32 cellular contexts compared by ENCODE assay signal in the genomic region with DNA sequence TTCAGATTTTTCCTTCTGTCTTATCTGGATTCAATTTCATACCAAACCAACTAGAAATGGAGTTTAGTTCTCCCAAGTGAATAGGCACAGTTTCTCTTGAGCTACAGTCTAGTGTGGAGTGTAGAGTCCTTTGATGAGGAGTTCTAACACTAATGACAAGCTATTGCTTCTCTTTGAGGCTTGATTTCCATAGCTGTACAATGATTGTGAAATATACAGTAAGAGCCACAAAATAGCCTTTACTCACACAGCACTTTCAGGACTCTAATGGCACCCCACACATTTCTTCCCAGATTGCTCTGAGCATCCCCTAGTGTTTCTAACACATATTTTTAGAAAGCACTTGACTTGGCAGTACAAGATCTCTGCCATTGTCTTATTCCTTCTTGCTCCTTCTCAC.
"Had no signal": no experiment of that assay in that cellular context is flagged by ENCODE, and none has a peak within 500 bp of the region (broad histone marks: within the 10 kb centered on the region; RNA-seq: fewer than 3 reads in every experiment).

No MANE protein-coding gene starts in this region.

- H3K27ac ChIP-seq: brain microvascular endothelial cell, coronary artery, dorsolateral prefrontal cortex, esophagus muscularis mucosa, foreskin keratinocyte, gastrocnemius medialis, VCaP had no signal

- H3K4me3 Mint-ChIP-seq: activated CD8-positive, alpha-beta T cell treated with anti-CD3 and anti-CD28 coated beads for 36 hours; activated naive CD8-positive, alpha-beta T cell; activated T-cell treated with anti-CD3 and anti-CD28 coated beads, Interleukin-2, amount 50 U/mL, for 4 hours; activated T-helper 17 cell treated with anti-CD3 and anti-CD28 coated beads, Interleukin-2, amount 50 U/mL, for 72 hours; central memory CD8-positive, alpha-beta T cell; dendritic cell treated with granulocyte-macrophage colony-stimulating factor and Interleukin-4, amounts not matched to agents 40 ng/mL and 50 ng/mL, for 4 days; endodermal cell; WTC11 had no signal

- H3K36me3 ChIP-seq: brain microvascular endothelial cell, esophagus muscularis mucosa, gastrocnemius medialis had no signal

- ATAC-seq: activated CD8-positive, alpha-beta T cell treated with anti-CD3 and anti-CD28 coated beads for 36 hours; activated T-cell treated with anti-CD3 and anti-CD28 coated beads, Interleukin-2, amount 50 U/mL, for 4 hours; activated T-helper 17 cell treated with anti-CD3 and anti-CD28 coated beads, Interleukin-2, amount 50 U/mL, for 72 hours; foreskin keratinocyte; gastrocnemius medialis; WTC11 had no signal

- H3K27me3 Mint-ChIP-seq: activated CD8-positive, alpha-beta T cell treated with anti-CD3 and anti-CD28 coated beads for 36 hours; activated naive CD8-positive, alpha-beta T cell; activated T-helper 17 cell treated with anti-CD3 and anti-CD28 coated beads, Interleukin-2, amount 50 U/mL, for 72 hours; central memory CD8-positive, alpha-beta T cell; dendritic cell treated with granulocyte-macrophage colony-stimulating factor and Interleukin-4, amounts not matched to agents 40 ng/mL and 50 ng/mL, for 4 days had no signal

- H3K27me3 ChIP-seq: brain microvascular endothelial cell, dorsolateral prefrontal cortex, esophagus muscularis mucosa, foreskin keratinocyte, gastrocnemius medialis had no signal

- H3K9me3 ChIP-seq: esophagus muscularis mucosa, gastrocnemius medialis had no signal

- H3K4me1 Mint-ChIP-seq: activated T-helper 17 cell treated with anti-CD3 and anti-CD28 coated beads, Interleukin-2, amount 50 U/mL, for 72 hours; central memory CD8-positive, alpha-beta T cell had no signal

- FAIRE-seq: astrocyte, bronchial epithelial cell, TTC549 had no signal

- DNase-seq: activated CD4-positive, alpha-beta T cell treated with anti-CD3 and anti-CD28 coated beads for 1 hour; activated CD4-positive, alpha-beta T cell treated with anti-CD3 and anti-CD28 coated beads for 48 hours; activated CD4-positive, alpha-beta T cell treated with anti-CD3 and anti-CD28 coated beads, Interleukin-2, amount 50 U/mL, for 1 hour; activated CD4-positive, alpha-beta T cell treated with anti-CD3 and anti-CD28 coated beads, Interleukin-2, amount 50 U/mL, for 48 hours; activated CD8-positive, alpha-beta memory T cell treated with anti-CD3 and anti-CD28 coated beads for 24 hours; activated CD8-positive, alpha-beta T cell treated with anti-CD3 and anti-CD28 coated beads for 36 hours; activated effector memory CD4-positive, alpha-beta T cell treated with Interleukin-2 at 50 U/mL for 16 hours; activated gamma-delta T cell treated with Interleukin-2 at 50 U/mL for 16 hours; activated naive CD4-positive, alpha-beta T cell treated with anti-CD3 and anti-CD28 coated beads, Interleukin-2, amount 50 U/mL, for 16 hours; activated naive CD4-positive, alpha-beta T cell treated with Interleukin-2 at 50 U/mL for 16 hours; activated T-cell treated with anti-CD3 and anti-CD28 coated beads, Interleukin-2, amount 50 U/mL, for 4 hours; amniotic stem cell; brain microvascular endothelial cell; dorsolateral prefrontal cortex; effector memory CD4-positive, alpha-beta T cell; endodermal cell; erythroblast; foreskin keratinocyte; gastrocnemius medialis; glutamatergic neuron; T-helper 2 cell had no signal

- H3K27ac Mint-ChIP-seq: activated CD8-positive, alpha-beta T cell treated with anti-CD3 and anti-CD28 coated beads for 36 hours; activated naive CD8-positive, alpha-beta T cell; activated T-helper 17 cell treated with anti-CD3 and anti-CD28 coated beads, Interleukin-2, amount 50 U/mL, for 72 hours; dendritic cell treated with granulocyte-macrophage colony-stimulating factor and Interleukin-4, amounts not matched to agents 40 ng/mL and 50 ng/mL, for 4 days; endodermal cell; WTC11 had no signal

- H3K9me3 Mint-ChIP-seq: activated T-cell treated with anti-CD3 and anti-CD28 coated beads, Interleukin-2, amount 50 U/mL, for 4 hours; dendritic cell treated with granulocyte-macrophage colony-stimulating factor and Interleukin-4, amounts not matched to agents 40 ng/mL and 50 ng/mL, for 4 days; endodermal cell had no signal

- H3K4me3 ChIP-seq: coronary artery, dorsolateral prefrontal cortex, esophagus muscularis mucosa, gastrocnemius medialis had no signal

- H3K36me3 Mint-ChIP-seq: activated naive CD8-positive, alpha-beta T cell; WTC11 had no signal

- H3K4me1 ChIP-seq: esophagus muscularis mucosa, foreskin keratinocyte, gastrocnemius medialis had no signal
